Comparison of ENCODE assay signal across 10 cellular contexts in genomic region chr18:51236225-51236624, GRCh38. TPM values are rescaled to one million over a fixed set of nuclear protein-coding genes. Genes with fewer than 3 reads are reported as not detected.
DNase-seq lines count a peak whose midpoint lies in the region; ATAC-seq and TF ChIP-seq lines count a peak whose summit lies in the region.
"Had no signal": no experiment of that assay in that cellular context is flagged by ENCODE, and none has a peak within 500 bp of the region (broad histone marks: within the 10 kb centered on the region; RNA-seq: fewer than 3 reads in every experiment).

No MANE protein-coding gene starts in this region.

- intact Hi-C loops in left ventricle myocardium superior (cut with micrococcal nuclease), result no loop called here
- intact Hi-C loops in tibial artery (cut with DNase I; ENCODE audit: low total_unique reads), result no loop called here

- H3K27ac ChIP-seq in right atrium auricular region (no peak overlapping the region), tibial artery (no peak overlapping the region)
- H3K27ac ChIP-seq: cardiac muscle cell had no signal

- H3K9me3 ChIP-seq in right atrium auricular region (no peaks in the 10 kb centered on the region), tibial artery (no peaks in the 10 kb centered on the region)

- no peak overlapping the region for H3K4me3 ChIP-seq in right atrium auricular region
- no peak overlapping the region for H3K4me3 ChIP-seq in fibroblast of the aortic adventitia (ENCODE audit: low read depth, low read length)
- H3K4me3 ChIP-seq in tibial artery, result no peak overlapping the region
- H3K4me3 ChIP-seq: cardiac muscle cell had no signal

- DNase-seq in left ventricle myocardium superior, result no peak
- DNase-seq in right atrium auricular region (ENCODE audit: low spot score), result no peak
- DNase-seq in SW480 (ENCODE audit: low spot score), result peak; percentile 91
- peak; percentile 91 for DNase-seq in fibroblast of the aortic adventitia (ENCODE audit: low read depth)
- DNase-seq in NCI-H1105 (lab: John Stamatoyannopoulos, UW), result no peak
- DNase-seq in tibial artery, result no peak
- no peak for DNase-seq in NCI-H2196 (lab: John Stamatoyannopoulos, UW; ENCODE audit: unreplicated experiment)
- no peak for DNase-seq in GM19240 (ENCODE audit: insufficient read length, low spot score)
- DNase-seq: NCI-H2029 had no signal

- TF ChIP-seq CTCF in right atrium auricular region (IDR thresholded peaks at IDR 0.05), result no peak
- TF ChIP-seq CTCF in fibroblast of the aortic adventitia (IDR thresholded peaks at IDR 0.05; ENCODE audit: insufficient read depth, low read length), result no peak
- no peak for TF ChIP-seq CTCF in tibial artery (IDR thresholded peaks at IDR 0.05)

- H3K27me3 ChIP-seq in right atrium auricular region (no peaks in the 10 kb centered on the region), tibial artery (no peaks in the 10 kb centered on the region)
- H3K27me3 ChIP-seq: cardiac muscle cell had no signal

- peak; percentile 27 for ATAC-seq in left ventricle myocardium superior

- H3K4me1 ChIP-seq in right atrium auricular region (no peaks in the 10 kb centered on the region), tibial artery (no peaks in the 10 kb centered on the region)

- H3K36me3 ChIP-seq in right atrium auricular region (no peaks in the 10 kb centered on the region), tibial artery (no peaks in the 10 kb centered on the region)
- H3K36me3 ChIP-seq: cardiac muscle cell had no signal

RNA-seq across cellular contexts. Expression of gene MEX3C, which starts 38.7 kb away (rescaled TPM):
- total RNA-seq in left ventricle myocardium superior (23.1 TPM), right atrium auricular region (10 to 100 TPM; 15.9 to 16.2 TPM), fibroblast of the aortic adventitia (ENCODE audit: low replicate concordance) (42.5 and 44.2 TPM in 2 replicates)

Comparison
In these comparisons a context has a peak if more than half of its experiments do, and no peak if none do; other contexts are left out.
1. DNase-seq: peak in SW480 (single experiment) and fibroblast of the aortic adventitia (single experiment); none in left ventricle myocardium superior (single experiment), right atrium auricular region (single experiment), NCI-H1105 (single experiment), tibial artery (0 of 2), NCI-H2196 (single experiment) and GM19240 (single experiment).